In genomic region chr20:17678295-17678694, GRCh38 we compare ENCODE assay signal across 2 cellular contexts.
TF ChIP-seq lines count a peak whose summit lies in the region.

No MANE protein-coding gene starts in this region.

TF ChIP-seq in GM23338, 12 proteins besides CTCF, POLR2A, EP300 and RAD21:
- no peak for TF ChIP-seq ZNF114 (CRISPR knock-in tag; IDR thresholded peaks at IDR 0.05)
- no peak for TF ChIP-seq CREB1 (CRISPR knock-in tag; IDR thresholded peaks at IDR 0.05; ENCODE audit: low read depth)
- TF ChIP-seq NANOG (IDR thresholded peaks at IDR 0.05; ENCODE audit: borderline replicate concordance), result no peak
- TF ChIP-seq, protein P1, sequence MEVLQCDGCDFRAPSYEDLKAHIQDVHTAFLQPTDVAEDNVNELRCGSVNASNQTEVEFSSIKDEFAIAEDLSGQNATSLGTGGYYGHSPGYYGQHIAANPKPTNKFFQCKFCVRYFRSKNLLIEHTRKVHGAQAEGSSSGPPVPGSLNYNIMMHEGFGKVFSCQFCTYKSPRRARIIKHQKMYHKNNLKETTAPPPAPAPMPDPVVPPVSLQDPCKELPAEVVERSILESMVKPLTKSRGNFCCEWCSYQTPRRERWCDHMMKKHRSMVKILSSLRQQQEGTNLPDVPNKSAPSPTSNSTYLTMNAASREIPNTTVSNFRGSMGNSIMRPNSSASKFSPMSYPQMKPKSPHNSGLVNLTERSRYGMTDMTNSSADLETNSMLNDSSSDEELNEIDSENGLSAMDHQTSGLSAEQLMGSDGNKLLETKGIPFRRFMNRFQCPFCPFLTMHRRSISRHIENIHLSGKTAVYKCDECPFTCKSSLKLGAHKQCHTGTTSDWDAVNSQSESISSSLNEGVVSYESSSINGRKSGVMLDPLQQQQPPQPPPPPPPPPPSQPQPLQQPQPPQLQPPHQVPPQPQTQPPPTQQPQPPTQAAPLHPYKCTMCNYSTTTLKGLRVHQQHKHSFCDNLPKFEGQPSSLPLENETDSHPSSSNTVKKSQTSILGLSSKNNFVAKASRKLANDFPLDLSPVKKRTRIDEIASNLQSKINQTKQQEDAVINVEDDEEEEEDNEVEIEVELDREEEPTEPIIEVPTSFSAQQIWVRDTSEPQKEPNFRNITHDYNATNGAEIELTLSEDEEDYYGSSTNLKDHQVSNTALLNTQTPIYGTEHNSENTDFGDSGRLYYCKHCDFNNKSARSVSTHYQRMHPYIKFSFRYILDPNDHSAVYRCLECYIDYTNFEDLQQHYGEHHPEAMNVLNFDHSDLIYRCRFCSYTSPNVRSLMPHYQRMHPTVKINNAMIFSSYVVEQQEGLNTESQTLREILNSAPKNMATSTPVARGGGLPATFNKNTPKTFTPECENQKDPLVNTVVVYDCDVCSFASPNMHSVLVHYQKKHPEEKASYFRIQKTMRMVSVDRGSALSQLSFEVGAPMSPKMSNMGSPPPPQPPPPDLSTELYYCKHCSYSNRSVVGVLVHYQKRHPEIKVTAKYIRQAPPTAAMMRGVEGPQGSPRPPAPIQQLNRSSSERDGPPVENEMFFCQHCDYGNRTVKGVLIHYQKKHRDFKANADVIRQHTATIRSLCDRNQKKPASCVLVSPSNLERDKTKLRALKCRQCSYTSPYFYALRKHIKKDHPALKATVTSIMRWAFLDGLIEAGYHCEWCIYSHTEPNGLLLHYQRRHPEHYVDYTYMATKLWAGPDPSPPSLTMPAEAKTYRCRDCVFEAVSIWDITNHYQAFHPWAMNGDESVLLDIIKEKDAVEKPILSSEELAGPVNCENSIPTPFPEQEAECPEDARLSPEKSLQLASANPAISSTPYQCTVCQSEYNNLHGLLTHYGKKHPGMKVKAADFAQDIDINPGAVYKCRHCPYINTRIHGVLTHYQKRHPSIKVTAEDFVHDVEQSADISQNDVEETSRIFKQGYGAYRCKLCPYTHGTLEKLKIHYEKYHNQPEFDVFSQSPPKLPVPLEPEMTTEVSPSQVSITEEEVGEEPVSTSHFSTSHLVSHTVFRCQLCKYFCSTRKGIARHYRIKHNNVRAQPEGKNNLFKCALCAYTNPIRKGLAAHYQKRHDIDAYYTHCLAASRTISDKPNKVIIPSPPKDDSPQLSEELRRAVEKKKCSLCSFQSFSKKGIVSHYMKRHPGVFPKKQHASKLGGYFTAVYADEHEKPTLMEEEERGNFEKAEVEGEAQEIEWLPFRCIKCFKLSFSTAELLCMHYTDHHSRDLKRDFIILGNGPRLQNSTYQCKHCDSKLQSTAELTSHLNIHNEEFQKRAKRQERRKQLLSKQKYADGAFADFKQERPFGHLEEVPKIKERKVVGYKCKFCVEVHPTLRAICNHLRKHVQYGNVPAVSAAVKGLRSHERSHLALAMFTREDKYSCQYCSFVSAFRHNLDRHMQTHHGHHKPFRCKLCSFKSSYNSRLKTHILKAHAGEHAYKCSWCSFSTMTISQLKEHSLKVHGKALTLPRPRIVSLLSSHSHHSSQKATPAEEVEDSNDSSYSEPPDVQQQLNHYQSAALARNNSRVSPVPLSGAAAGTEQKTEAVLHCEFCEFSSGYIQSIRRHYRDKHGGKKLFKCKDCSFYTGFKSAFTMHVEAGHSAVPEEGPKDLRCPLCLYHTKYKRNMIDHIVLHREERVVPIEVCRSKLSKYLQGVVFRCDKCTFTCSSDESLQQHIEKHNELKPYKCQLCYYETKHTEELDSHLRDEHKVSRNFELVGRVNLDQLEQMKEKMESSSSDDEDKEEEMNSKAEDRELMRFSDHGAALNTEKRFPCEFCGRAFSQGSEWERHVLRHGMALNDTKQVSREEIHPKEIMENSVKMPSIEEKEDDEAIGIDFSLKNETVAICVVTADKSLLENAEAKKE (CRISPR knock-in tag; IDR thresholded peaks at IDR 0.05), result no peak

TF ChIP-seq in WTC11, 78 proteins besides CTCF, POLR2A, EP300 and RAD21:
- TF ChIP-seq ZNF396 (CRISPR knock-in tag; IDR thresholded peaks at IDR 0.05; ENCODE audit: borderline replicate concordance), result no peak
- no peak for TF ChIP-seq E2F5 (CRISPR knock-in tag; IDR thresholded peaks at IDR 0.05)
- TF ChIP-seq, protein P2, sequence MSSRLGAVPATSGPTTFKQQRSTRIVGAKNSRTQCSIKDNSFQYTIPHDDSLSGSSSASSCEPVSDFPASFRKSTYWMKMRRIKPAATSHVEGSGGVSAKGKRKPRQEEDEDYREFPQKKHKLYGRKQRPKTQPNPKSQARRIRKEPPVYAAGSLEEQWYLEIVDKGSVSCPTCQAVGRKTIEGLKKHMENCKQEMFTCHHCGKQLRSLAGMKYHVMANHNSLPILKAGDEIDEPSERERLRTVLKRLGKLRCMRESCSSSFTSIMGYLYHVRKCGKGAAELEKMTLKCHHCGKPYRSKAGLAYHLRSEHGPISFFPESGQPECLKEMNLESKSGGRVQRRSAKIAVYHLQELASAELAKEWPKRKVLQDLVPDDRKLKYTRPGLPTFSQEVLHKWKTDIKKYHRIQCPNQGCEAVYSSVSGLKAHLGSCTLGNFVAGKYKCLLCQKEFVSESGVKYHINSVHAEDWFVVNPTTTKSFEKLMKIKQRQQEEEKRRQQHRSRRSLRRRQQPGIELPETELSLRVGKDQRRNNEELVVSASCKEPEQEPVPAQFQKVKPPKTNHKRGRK (CRISPR knock-in tag; IDR thresholded peaks at IDR 0.05; ENCODE audit: borderline replicate concordance), result no peak
- TF ChIP-seq, protein P3, sequence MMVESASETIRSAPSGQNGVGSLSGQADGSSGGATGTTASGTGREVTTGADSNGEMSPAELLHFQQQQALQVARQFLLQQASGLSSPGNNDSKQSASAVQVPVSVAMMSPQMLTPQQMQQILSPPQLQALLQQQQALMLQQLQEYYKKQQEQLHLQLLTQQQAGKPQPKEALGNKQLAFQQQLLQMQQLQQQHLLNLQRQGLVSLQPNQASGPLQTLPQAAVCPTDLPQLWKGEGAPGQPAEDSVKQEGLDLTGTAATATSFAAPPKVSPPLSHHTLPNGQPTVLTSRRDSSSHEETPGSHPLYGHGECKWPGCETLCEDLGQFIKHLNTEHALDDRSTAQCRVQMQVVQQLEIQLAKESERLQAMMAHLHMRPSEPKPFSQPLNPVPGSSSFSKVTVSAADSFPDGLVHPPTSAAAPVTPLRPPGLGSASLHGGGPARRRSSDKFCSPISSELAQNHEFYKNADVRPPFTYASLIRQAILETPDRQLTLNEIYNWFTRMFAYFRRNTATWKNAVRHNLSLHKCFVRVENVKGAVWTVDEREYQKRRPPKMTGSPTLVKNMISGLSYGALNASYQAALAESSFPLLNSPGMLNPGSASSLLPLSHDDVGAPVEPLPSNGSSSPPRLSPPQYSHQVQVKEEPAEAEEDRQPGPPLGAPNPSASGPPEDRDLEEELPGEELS (CRISPR knock-in tag; IDR thresholded peaks at IDR 0.05), result no peak
- TF ChIP-seq JAZF1 (CRISPR knock-in tag; IDR thresholded peaks at IDR 0.05), result no peak
- TF ChIP-seq PRDM15 (CRISPR knock-in tag; IDR thresholded peaks at IDR 0.05), result no peak
- TF ChIP-seq ETV6 (CRISPR knock-in tag; IDR thresholded peaks at IDR 0.05), result no peak
- no peak for TF ChIP-seq ESRRA (CRISPR knock-in tag; IDR thresholded peaks at IDR 0.05; ENCODE audit: borderline replicate concordance)
- TF ChIP-seq KAT7 (CRISPR knock-in tag; IDR thresholded peaks at IDR 0.05; ENCODE audit: borderline replicate concordance), result no peak
- no peak for TF ChIP-seq CREB1 (CRISPR knock-in tag; IDR thresholded peaks at IDR 0.05)
- no peak for TF ChIP-seq SMAD4 (CRISPR knock-in tag; IDR thresholded peaks at IDR 0.05)
- no peak for TF ChIP-seq NR1H2 (CRISPR knock-in tag; IDR thresholded peaks at IDR 0.05)
- TF ChIP-seq, protein P4, sequence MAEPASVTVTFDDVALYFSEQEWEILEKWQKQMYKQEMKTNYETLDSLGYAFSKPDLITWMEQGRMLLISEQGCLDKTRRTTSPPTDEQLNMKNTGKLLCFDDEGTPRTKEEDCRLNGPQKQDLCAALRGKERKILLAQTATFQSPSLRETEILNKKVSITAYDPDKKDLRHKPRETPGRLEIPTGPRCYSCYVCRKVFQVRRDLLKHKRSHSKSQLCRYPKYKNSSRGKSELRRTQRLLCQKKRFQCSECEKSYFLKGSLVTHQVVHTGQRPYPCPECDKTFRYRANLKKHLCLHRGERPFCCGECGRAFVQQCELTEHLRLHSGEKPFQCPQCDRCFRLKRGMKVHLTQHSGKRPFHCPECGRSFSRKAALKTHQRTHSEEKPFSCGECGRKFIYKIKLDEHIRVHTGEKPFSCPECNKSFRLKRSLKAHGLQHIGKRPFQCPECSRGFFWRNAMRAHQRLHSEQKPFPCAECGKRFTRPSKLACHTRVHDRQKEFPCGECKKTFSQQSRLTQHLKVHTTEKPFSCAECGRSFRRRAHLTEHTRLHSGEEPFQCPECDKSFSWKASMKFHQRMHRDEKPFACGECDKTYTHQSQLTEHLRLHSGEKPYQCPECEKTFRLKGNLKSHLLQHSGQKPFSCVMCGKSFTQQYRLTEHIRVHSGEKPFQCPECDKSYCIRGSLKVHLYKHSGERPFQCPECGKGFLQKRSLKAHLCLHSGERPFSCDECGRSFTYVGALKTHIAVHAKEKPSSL (CRISPR knock-in tag; conservative IDR thresholded peaks at IDR 0.05), result no peak
- TF ChIP-seq ZMAT4 (CRISPR knock-in tag; IDR thresholded peaks at IDR 0.05), result no peak
- TF ChIP-seq, protein P5, sequence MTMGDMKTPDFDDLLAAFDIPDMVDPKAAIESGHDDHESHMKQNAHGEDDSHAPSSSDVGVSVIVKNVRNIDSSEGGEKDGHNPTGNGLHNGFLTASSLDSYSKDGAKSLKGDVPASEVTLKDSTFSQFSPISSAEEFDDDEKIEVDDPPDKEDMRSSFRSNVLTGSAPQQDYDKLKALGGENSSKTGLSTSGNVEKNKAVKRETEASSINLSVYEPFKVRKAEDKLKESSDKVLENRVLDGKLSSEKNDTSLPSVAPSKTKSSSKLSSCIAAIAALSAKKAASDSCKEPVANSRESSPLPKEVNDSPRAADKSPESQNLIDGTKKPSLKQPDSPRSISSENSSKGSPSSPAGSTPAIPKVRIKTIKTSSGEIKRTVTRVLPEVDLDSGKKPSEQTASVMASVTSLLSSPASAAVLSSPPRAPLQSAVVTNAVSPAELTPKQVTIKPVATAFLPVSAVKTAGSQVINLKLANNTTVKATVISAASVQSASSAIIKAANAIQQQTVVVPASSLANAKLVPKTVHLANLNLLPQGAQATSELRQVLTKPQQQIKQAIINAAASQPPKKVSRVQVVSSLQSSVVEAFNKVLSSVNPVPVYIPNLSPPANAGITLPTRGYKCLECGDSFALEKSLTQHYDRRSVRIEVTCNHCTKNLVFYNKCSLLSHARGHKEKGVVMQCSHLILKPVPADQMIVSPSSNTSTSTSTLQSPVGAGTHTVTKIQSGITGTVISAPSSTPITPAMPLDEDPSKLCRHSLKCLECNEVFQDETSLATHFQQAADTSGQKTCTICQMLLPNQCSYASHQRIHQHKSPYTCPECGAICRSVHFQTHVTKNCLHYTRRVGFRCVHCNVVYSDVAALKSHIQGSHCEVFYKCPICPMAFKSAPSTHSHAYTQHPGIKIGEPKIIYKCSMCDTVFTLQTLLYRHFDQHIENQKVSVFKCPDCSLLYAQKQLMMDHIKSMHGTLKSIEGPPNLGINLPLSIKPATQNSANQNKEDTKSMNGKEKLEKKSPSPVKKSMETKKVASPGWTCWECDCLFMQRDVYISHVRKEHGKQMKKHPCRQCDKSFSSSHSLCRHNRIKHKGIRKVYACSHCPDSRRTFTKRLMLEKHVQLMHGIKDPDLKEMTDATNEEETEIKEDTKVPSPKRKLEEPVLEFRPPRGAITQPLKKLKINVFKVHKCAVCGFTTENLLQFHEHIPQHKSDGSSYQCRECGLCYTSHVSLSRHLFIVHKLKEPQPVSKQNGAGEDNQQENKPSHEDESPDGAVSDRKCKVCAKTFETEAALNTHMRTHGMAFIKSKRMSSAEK (CRISPR knock-in tag; IDR thresholded peaks at IDR 0.05; ENCODE audit: borderline replicate concordance), result no peak
- TF ChIP-seq TP53 (CRISPR knock-in tag; IDR thresholded peaks at IDR 0.05), result no peak
- TF ChIP-seq, protein P6, sequence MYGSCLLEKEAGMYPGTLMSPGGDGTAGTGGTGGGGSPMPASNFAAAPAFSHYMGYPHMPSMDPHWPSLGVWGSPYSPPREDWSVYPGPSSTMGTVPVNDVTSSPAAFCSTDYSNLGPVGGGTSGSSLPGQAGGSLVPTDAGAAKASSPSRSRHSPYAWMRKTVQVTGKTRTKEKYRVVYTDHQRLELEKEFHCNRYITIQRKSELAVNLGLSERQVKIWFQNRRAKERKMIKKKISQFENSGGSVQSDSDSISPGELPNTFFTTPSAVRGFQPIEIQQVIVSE (CRISPR knock-in tag; IDR thresholded peaks at IDR 0.05; ENCODE audit: borderline replicate concordance), result no peak
TF ChIP-seq in WTC11: peak in this region for 0.
